ENCODE assay signal across 12 cellular contexts in genomic region chr7:118803-119376, GRCh38.
DNase-seq lines count a peak whose midpoint lies in the region; FAIRE-seq and TF ChIP-seq lines count a peak whose summit lies in the region.
"Had no signal": no experiment of that assay in that cellular context is flagged by ENCODE, and none has a peak within 500 bp of the region (broad histone marks: within the 10 kb centered on the region; RNA-seq: fewer than 3 reads in every experiment).

No MANE protein-coding gene starts in this region.

- no peak overlapping the region for H3K9ac ChIP-seq in H1 (replicated peaks in 1 of 4; ENCODE audit: extremely low read depth in 1 of 4, low read depth in 3 of 4, low read length in 3 of 4)
- no peak overlapping the region for H3K9ac ChIP-seq in neuronal stem cell (ENCODE audit: low read depth, low read length, poor library complexity)

- H3K4me1 ChIP-seq in H1 (replicated peaks in 1 of 4; ENCODE audit: control insufficient read depth in 3 of 4, insufficient read depth in 4 of 4, low read length in 3 of 4) = peaks cover 3 to 32% (median 17%) of the 10 kb centered on the region in 4 experiments
- H3K4me1 ChIP-seq in neuronal stem cell (ENCODE audit: control insufficient read depth in 2 of 2, insufficient read depth in 1 of 2, low read depth in 1 of 2, low read length in 2 of 2) = peaks cover 9 to 12% of the 10 kb centered on the region in 2 donors
- H3K4me1 ChIP-seq in HAP-1 = no peaks in the 10 kb centered on the region
- H3K4me1 ChIP-seq: uterus had no signal

- H3K27ac ChIP-seq in H1 (ENCODE audit: low read depth, low read length) (no peak overlapping the region), neuronal stem cell (replicated peaks; ENCODE audit: low read length) (no peak overlapping the region)

- no peaks in the 10 kb centered on the region for H4K20me1 ChIP-seq in H1 (replicated peaks in 1 of 2; ENCODE audit: control insufficient read depth in 1 of 2, insufficient read depth in 2 of 2, low read length in 2 of 2)

- no peak overlapping the region for H3K4me2 ChIP-seq in H1 (ENCODE audit: insufficient read depth in 1 of 2, low read depth in 2 of 2, low read length in 2 of 2)
- no peak overlapping the region for H3K4me2 ChIP-seq in neuronal stem cell (ENCODE audit: insufficient read depth, low read length, poor library complexity, severe bottlenecking)

- peak overlapping the region; percentile 75 for H4K91ac ChIP-seq in H1 (replicated peaks; ENCODE audit: insufficient read length, low read length)
- H4K91ac ChIP-seq in neuronal stem cell (ENCODE audit: low read depth, low read length, poor library complexity) = no peak overlapping the region

- H2BK12ac ChIP-seq in H1 (ENCODE audit: low read depth, low read length) (peak overlapping the region; percentile 89; the same call in 1 of the 2 replicates), neuronal stem cell (ENCODE audit: low read length) (no peak overlapping the region)

- no peak overlapping the region for H3K14ac ChIP-seq in H1 (ENCODE audit: insufficient read length)
- no peak overlapping the region for H3K14ac ChIP-seq in neuronal stem cell (ENCODE audit: low read length)

- FAIRE-seq in H1 (lab: Jason Lieb, UNC) = no peak

- peaks cover 6% of the 10 kb centered on the region; the same call in 1 of the 2 replicates for H3K23me2 ChIP-seq in H1 (ENCODE audit: low read depth, low read length)

- peak overlapping the region; percentile 94; the same call in 1 of the 2 replicates for H2BK20ac ChIP-seq in H1 (ENCODE audit: low read length)

- CTCF ChIA-PET in H1 (lab: Charles Lee; ENCODE audit: partially characterized antibody) = interaction anchor here (0.6 to 2.9 kb wide), 5 partner anchors 20 to 74 kb away, joined by 3 to 16 read pairs (median 6); no protein-coding TSS in a partner anchor

- POLR2A ChIA-PET in H1 (lab: Charles Lee; ENCODE audit: partially characterized antibody) = interaction anchor here (0.8 to 2.8 kb wide), 4 partner anchors 11 to 74 kb away, joined by 3 to 16 read pairs (median 6); no protein-coding TSS in a partner anchor

- 0 out of 4 replicates have a peak, but pooled peaks of 1 of the 2 experiments have one; percentile 2 for TF ChIP-seq RAD21 in H1 (IDR thresholded peaks at IDR 0.05 in 1 of 2, conservative IDR thresholded peaks at IDR 0.05 in 1 of 2; ENCODE audit: low read depth in 2 of 2, low read length in 2 of 2)

- H4K8ac ChIP-seq in H1 (ENCODE audit: extremely low read depth, insufficient read depth, low read length) (no peak overlapping the region), neuronal stem cell (ENCODE audit: low read depth, low read length) (no peak overlapping the region)

- H3K23ac ChIP-seq in H1 (ENCODE audit: insufficient read length) = no peak overlapping the region
- peak overlapping the region; percentile 30 for H3K23ac ChIP-seq in neuronal stem cell (ENCODE audit: low read depth, low read length, poor library complexity)

- H3K79me1 ChIP-seq in H1 (ENCODE audit: low read depth, low read length) = no peaks in the 10 kb centered on the region
- no peaks in the 10 kb centered on the region for H3K79me1 ChIP-seq in neuronal stem cell (ENCODE audit: low read depth, low read length)

- H2BK120ac ChIP-seq in H1 (replicated peaks; ENCODE audit: low read depth, low read length) (no peak overlapping the region), neuronal stem cell (ENCODE audit: low read depth, low read length) (peak overlapping the region; percentile 44)

- WGBS in H1 (ENCODE audit: extremely low coverage in 1 of 2, insufficient coverage in 1 of 2, insufficient read length in 1 of 2, insufficient replicate concordance in 2 of 2, low coverage in 1 of 2, low lambda C conversion rate in 2 of 2, missing lambda C conversion rate in 1 of 2), 2 experiments = 75% methylated on average over 25 of the region's 27 CpGs; no CpG with 5 or more reads in 1 of the 2 experiments
- no CpG with 5 or more reads among the region's 27 CpGs for WGBS in neuronal stem cell (ENCODE audit: extremely low coverage in 2 of 2, insufficient read length in 2 of 2, insufficient replicate concordance in 1 of 2), 2 donors

- in situ Hi-C loops in HAP-1 (cut with MboI; ENCODE audit: low sequenced_read_pairs) = no loop called here

- H2AFZ ChIP-seq in H1 (ENCODE audit: low read length) (no peak overlapping the region), neuronal stem cell (ENCODE audit: low read length) (peak overlapping the region; percentile 89)

- H3K18ac ChIP-seq in H1 (ENCODE audit: extremely low read depth, low read length) (0 out of 2 replicates have a peak overlapping the region, but pooled peaks have one; percentile 86), neuronal stem cell (ENCODE audit: low read length) (peak overlapping the region; percentile 94)

- no peak overlapping the region for H3K4ac ChIP-seq in H1 (replicated peaks; ENCODE audit: insufficient read length, low read depth, low read length)
- H3K4ac ChIP-seq in neuronal stem cell (ENCODE audit: low read length) = no peak overlapping the region

- H3K27me3 ChIP-seq in H1 (replicated peaks in 1 of 4; ENCODE audit: control insufficient read depth in 3 of 4, extremely low read depth in 1 of 4, insufficient read depth in 3 of 4, low read length in 3 of 4) = peaks cover 0 to 6% (median under 1%) of the 10 kb centered on the region in 4 experiments; a peak in 3 of 7 replicates
- H3K27me3 ChIP-seq in neuronal stem cell (ENCODE audit: control insufficient read depth in 3 of 3, insufficient read depth in 3 of 3, low read depth in 1 of 3, low read length in 3 of 3) = peaks cover 0 to 23% (median 0%) of the 10 kb centered on the region in 3 experiments
- no peaks in the 10 kb centered on the region for H3K27me3 ChIP-seq in HAP-1 (ENCODE audit: low read depth)
- H3K27me3 ChIP-seq: uterus had no signal

- no peak for TF ChIP-seq EP300 in H1 (IDR thresholded peaks at IDR 0.05; ENCODE audit: borderline replicate concordance in 1 of 2, low read depth in 2 of 2, low read length in 2 of 2)

- DNase-seq in AG20443 (ENCODE audit: low spot score) (peak; percentile 4), NOMO-1 (lab: John Stamatoyannopoulos, UW; ENCODE audit: unreplicated experiment in 2 of 2) (peak; percentile 59 to 65), H1 (ENCODE audit: low read depth in 1 of 2, low spot score in 2 of 2) (no peak), neuronal stem cell (ENCODE audit: low spot score) (no peak), HAP-1 (ENCODE audit: low spot score in 2 of 2) (no peak), NCI-H2227 treated with DMSO at 0.1 percent for 48 hours (lab: John Stamatoyannopoulos, UW) (no peak), T-helper 1 cell (no peak), NCI-H1417 treated with DMSO at 0.1 percent for 48 hours (lab: John Stamatoyannopoulos, UW) (no peak)
- DNase-seq: activated CD8-positive, alpha-beta memory T cell treated with anti-CD3 and anti-CD28 coated beads, Interleukin-2, amount 10 ng/mL, durations not matched to agents 7 days and 5 days; effector memory CD8-positive, alpha-beta T cell; NCI-H2171 treated with DMSO at 0.1 percent for 48 hours; uterus had no signal

- no peaks in the 10 kb centered on the region for H3K79me2 ChIP-seq in H1 (ENCODE audit: control insufficient read depth in 1 of 2, insufficient read depth in 2 of 2, low read length in 2 of 2)

- H4K5ac ChIP-seq in H1 (ENCODE audit: insufficient read length, low read depth, low read length) = no peak overlapping the region

- no peak for TF ChIP-seq POLR2A in H1 (IDR thresholded peaks at IDR 0.05; ENCODE audit: control extremely low read depth in 1 of 2, low read depth in 2 of 2, low read length in 2 of 2)

- TF ChIP-seq CTCF in H1 (IDR thresholded peaks at IDR 0.05; ENCODE audit: control extremely low read depth in 1 of 3, insufficient read depth in 1 of 3, low read depth in 1 of 3, low read length in 3 of 3) = no peak

- H2BK15ac ChIP-seq in H1 (ENCODE audit: low read length) = peak overlapping the region; percentile 84; the same call in 1 of the 2 replicates
- peak overlapping the region; percentile 20 for H2BK15ac ChIP-seq in neuronal stem cell (ENCODE audit: low read length)

- H3K56ac ChIP-seq in H1 (replicated peaks; ENCODE audit: insufficient read length, low read depth, low read length) = no peak overlapping the region

- H3K36me3 ChIP-seq in H1 (ENCODE audit: control insufficient read depth in 2 of 4, insufficient read depth in 4 of 4, low read length in 3 of 4) (no peaks in the 10 kb centered on the region), neuronal stem cell (replicated peaks in 1 of 2; ENCODE audit: control insufficient read depth in 2 of 2, insufficient read depth in 2 of 2, low read length in 2 of 2) (no peaks in the 10 kb centered on the region), HAP-1 (replicated peaks) (no peaks in the 10 kb centered on the region)
- H3K36me3 ChIP-seq: uterus had no signal

- H3K9me3 ChIP-seq in H1 (ENCODE audit: insufficient read depth in 2 of 2, low read depth in 1 of 2, low read length in 1 of 2) = no peaks in the 10 kb centered on the region; a peak in 1 of 4 replicates
- H3K9me3 ChIP-seq in neuronal stem cell (replicated peaks in 1 of 2; ENCODE audit: control insufficient read depth in 2 of 2, insufficient read depth in 1 of 2, low read depth in 1 of 2, low read length in 2 of 2) = peaks cover 0 to 9% of the 10 kb centered on the region in 2 donors
- H3K9me3 ChIP-seq in HAP-1 = no peaks in the 10 kb centered on the region
- H3K9me3 ChIP-seq: uterus had no signal

- H3K4me3 ChIP-seq in H1 (ENCODE audit: extremely low read depth in 1 of 4, insufficient read depth in 2 of 4, low read depth in 3 of 4, low read length in 4 of 4) (no peak overlapping the region), neuronal stem cell (ENCODE audit: low read length in 2 of 2) (no peak overlapping the region), HAP-1 (no peak overlapping the region)
- H3K4me3 ChIP-seq: uterus had no signal

- H2BK5ac ChIP-seq in H1 (ENCODE audit: low read depth, low read length) (peak overlapping the region; percentile 72; the same call in 1 of the 2 replicates), neuronal stem cell (ENCODE audit: low read length) (no peak overlapping the region)

- H2AK5ac ChIP-seq in H1 (ENCODE audit: low read depth, low read length) = peak overlapping the region; percentile 48; the same call in 1 of the 2 replicates
- H2AK5ac ChIP-seq in neuronal stem cell (ENCODE audit: low read depth, low read length) = peak overlapping the region; percentile 64

TF ChIP-seq in H1, 55 proteins besides CTCF, POLR2A, EP300 and RAD21:
- no peak for TF ChIP-seq NANOG (IDR thresholded peaks at IDR 0.05; ENCODE audit: insufficient read depth, low read depth, low read length, poor library complexity, severe bottlenecking)
- TF ChIP-seq TAF7 (optimal IDR thresholded peaks at IDR 0.05; ENCODE audit: borderline replicate concordance, low read depth, low read length) = no peak
- no peak for TF ChIP-seq JUN (IDR thresholded peaks at IDR 0.05; ENCODE audit: low read depth, low read length)
- no peak for TF ChIP-seq BCL11A (IDR thresholded peaks at IDR 0.05; ENCODE audit: low read depth in 2 of 2, low read length in 2 of 2)
- no peak for TF ChIP-seq YY1 (IDR thresholded peaks at IDR 0.05; ENCODE audit: low read depth, low read length)
- TF ChIP-seq SRF (IDR thresholded peaks at IDR 0.05; ENCODE audit: low read depth, low read length) = no peak
- TF ChIP-seq POU5F1 (IDR thresholded peaks at IDR 0.05; ENCODE audit: low read depth, low read length) = no peak

Comparison
In these comparisons a context has a peak if more than half of its experiments do, and no peak if none do; other contexts are left out.
1. DNase-seq: peak in AG20443 (single experiment) and NOMO-1 (2 of 2); none in H1 (0 of 2), neuronal stem cell (single experiment), HAP-1 (0 of 2), NCI-H2227 treated with DMSO at 0.1 percent for 48 hours (single experiment), T-helper 1 cell (0 of 5) and NCI-H1417 treated with DMSO at 0.1 percent for 48 hours (single experiment).